Comparison of ENCODE assay signal across 20 cellular contexts in genomic region chr11:77208535-77208934, GRCh38.
"Had no signal": no experiment of that assay in that cellular context is flagged by ENCODE, and none has a peak within 500 bp of the region (broad histone marks: within the 10 kb centered on the region; RNA-seq: fewer than 3 reads in every experiment).

No MANE protein-coding gene starts in this region.

- H3K4me1 ChIP-seq: esophagus muscularis mucosa, gastrocnemius medialis, left lung, lower lobe of right lung had no signal

- H3K36me3 ChIP-seq: gastrocnemius medialis, lower lobe of right lung, neutrophil, ovary had no signal

- ATAC-seq: gastrocnemius medialis, left lung, lower lobe of right lung had no signal

- H3K4me1 Mint-ChIP-seq: immature natural killer cell, memory B cell, nephron progenitor cell had no signal

- H3K36me3 Mint-ChIP-seq: immature natural killer cell, memory B cell, mesothelial cell of epicardium had no signal

- H3K4me3 Mint-ChIP-seq: immature natural killer cell, memory B cell, mesothelial cell of epicardium, nephron progenitor cell had no signal

- H3K27ac ChIP-seq: epithelial cell of prostate, esophagus muscularis mucosa, gastrocnemius medialis, left lung, lower lobe of right lung, neutrophil, ovary had no signal

- H3K27ac Mint-ChIP-seq: immature natural killer cell, memory B cell, mesothelial cell of epicardium, nephron progenitor cell, progenitor cell of endocrine pancreas had no signal

- FAIRE-seq: keratinocyte, small intestine, urothelium cell line had no signal

- H3K27me3 ChIP-seq: esophagus muscularis mucosa, gastrocnemius medialis, left lung, neutrophil, ovary had no signal

- DNase-seq: effector memory CD4-positive, alpha-beta T cell; gastrocnemius medialis; glutamatergic neuron; immature natural killer cell; left lung; lower lobe of right lung; nephron progenitor cell; small intestine; stimulated activated CD4-positive, alpha-beta T cell treated with anti-CD3 and anti-CD28 coated beads, Interleukin-2, amount 100 ng/mL, for 48 hours; stimulated activated naive CD4-positive, alpha-beta T cell treated with Interleukin-2 at 50 U/mL for 16 hours; trophoblast cell had no signal

- H3K9me3 Mint-ChIP-seq: immature natural killer cell, memory B cell, mesothelial cell of epicardium, nephron progenitor cell had no signal

- H3K9me3 ChIP-seq: esophagus muscularis mucosa, gastrocnemius medialis, left lung, lower lobe of right lung, neutrophil, ovary had no signal

- H3K4me3 ChIP-seq: esophagus muscularis mucosa, gastrocnemius medialis, left lung, lower lobe of right lung, ovary had no signal
